18 cellular contexts compared by ENCODE assay signal in genomic region chr1:107626075-107626796, GRCh38.
A peak's percentile ranks its signal among the peaks of the same experiment; 100 is the strongest.
DNase-seq lines count a peak whose midpoint lies in the region; ATAC-seq and TF ChIP-seq lines count a peak whose summit lies in the region.
"Had no signal": no experiment of that assay in that cellular context is flagged by ENCODE, and none has a peak within 500 bp of the region (broad histone marks: within the 10 kb centered on the region; RNA-seq: fewer than 3 reads in every experiment).

No MANE protein-coding gene starts in this region.

- H2BK5ac ChIP-seq in mesenchymal stem cell (ENCODE audit: low read depth, low read length, poor library complexity, severe bottlenecking): no peak overlapping the region

- no peak overlapping the region for H3K4me2 ChIP-seq in mesenchymal stem cell (ENCODE audit: low read length, poor library complexity, severe bottlenecking)

- H3K4me3 ChIP-seq in mesenchymal stem cell (ENCODE audit: insufficient read depth in 1 of 2, low read depth in 1 of 2, low read length in 2 of 2): peak overlapping the region in 1 of 2 experiments; percentile 2
- no peak overlapping the region for H3K4me3 ChIP-seq in uterus
- no peak overlapping the region for H3K4me3 ChIP-seq in SJCRH30
- H3K4me3 ChIP-seq: Peyer's patch, psoas muscle had no signal

- H3K27me3 ChIP-seq in mesenchymal stem cell (ENCODE audit: control insufficient read depth in 1 of 2, insufficient read depth in 1 of 2, low read length in 2 of 2) (no peaks in the 10 kb centered on the region), uterus (no peaks in the 10 kb centered on the region), SJCRH30 (no peaks in the 10 kb centered on the region)
- H3K27me3 ChIP-seq: Peyer's patch had no signal

- H4K8ac ChIP-seq in mesenchymal stem cell (ENCODE audit: low read length): no peak overlapping the region

- H3K27ac ChIP-seq in mesenchymal stem cell (ENCODE audit: low read length, poor library complexity, severe bottlenecking) (no peak overlapping the region), uterus (peak overlapping the region; percentile 78 to 79), SJCRH30 (no peak overlapping the region)
- H3K27ac ChIP-seq: psoas muscle had no signal

- intact Hi-C loops in uterus (cut with DNase I; ENCODE audit: low total_unique reads): no loop called here

- ATAC-seq in GM19463 (IDR thresholded peaks at IDR 0.05; ENCODE audit: unreplicated experiment): peak; percentile 75
- ATAC-seq in HG03280 (IDR thresholded peaks at IDR 0.05; ENCODE audit: unreplicated experiment): no peak
- ATAC-seq: activated T-cell treated with anti-CD3 and anti-CD28 coated beads, Interleukin-2, amount 50 U/mL, for 4 hours; psoas muscle had no signal

- TF ChIP-seq POLR2A in uterus (IDR thresholded peaks at IDR 0.05): no peak

- DNase-seq in SK-N-DZ (ENCODE audit: low spot score): peak; percentile 40
- DNase-seq in mesenchymal stem cell: no peak
- peak in 1 of 2 donors; percentile 42 for DNase-seq in uterus
- no peak for DNase-seq in progenitor cell of endocrine pancreas (ENCODE audit: low spot score, unreplicated experiment)
- no peak for DNase-seq in SJCRH30
- DNase-seq: activated CD4-positive, alpha-beta T cell treated with anti-CD3 and anti-CD28 coated beads for 4 hours; activated T-cell treated with anti-CD3 and anti-CD28 coated beads, Interleukin-2, amount 50 U/mL, for 4 hours; amniotic stem cell; CD4-positive, alpha-beta T cell; dermis blood vessel endothelial cell; NCI-H1436; NCI-H510A treated with DMSO at 0.1 percent for 48 hours; Peyer's patch; psoas muscle had no signal

- WGBS in mesenchymal stem cell: 67% methylated on average over 1 of the region's 2 CpGs

- no peak overlapping the region for H3K4me3 Mint-ChIP-seq in progenitor cell of endocrine pancreas (ENCODE audit: low read depth)
- H3K4me3 Mint-ChIP-seq: activated T-cell treated with anti-CD3 and anti-CD28 coated beads, Interleukin-2, amount 50 U/mL, for 4 hours; CD4-positive, alpha-beta T cell; IgD-negative memory B cell; T-helper 1 cell treated with Interleukin-12 subunit alpha and Interleukin-12 subunit beta and Interleukin-4 antibody, amounts not matched to agents 30 μg/mL and 1 μg/mL, for 36 hours had no signal

- no peaks in the 10 kb centered on the region for H3K27me3 Mint-ChIP-seq in progenitor cell of endocrine pancreas
- H3K27me3 Mint-ChIP-seq: CD4-positive, alpha-beta T cell; IgD-negative memory B cell had no signal

- TF ChIP-seq CTCF in uterus (IDR thresholded peaks at IDR 0.05) (no peak), progenitor cell of endocrine pancreas (IDR thresholded peaks at IDR 0.05; ENCODE audit: unreplicated experiment) (no peak)

- no peak overlapping the region for H2BK12ac ChIP-seq in mesenchymal stem cell (ENCODE audit: low read length in 2 of 2)

- no peak overlapping the region for H2BK120ac ChIP-seq in mesenchymal stem cell (ENCODE audit: low read depth, low read length)

- no peaks in the 10 kb centered on the region for H3K9me3 ChIP-seq in mesenchymal stem cell (ENCODE audit: control insufficient read depth, low read length)
- no peaks in the 10 kb centered on the region for H3K9me3 ChIP-seq in uterus
- no peaks in the 10 kb centered on the region for H3K9me3 ChIP-seq in SJCRH30 (replicated peaks)
- H3K9me3 ChIP-seq: Peyer's patch, psoas muscle had no signal

- no peak overlapping the region for H3K27ac Mint-ChIP-seq in progenitor cell of endocrine pancreas
- H3K27ac Mint-ChIP-seq: CD4-positive, alpha-beta T cell; IgD-negative memory B cell; T-helper 1 cell treated with Interleukin-12 subunit alpha and Interleukin-12 subunit beta and Interleukin-4 antibody, amounts not matched to agents 30 μg/mL and 1 μg/mL, for 36 hours had no signal

- no peak overlapping the region for H2AK5ac ChIP-seq in mesenchymal stem cell (ENCODE audit: low read length, severe bottlenecking)

- H4K91ac ChIP-seq in mesenchymal stem cell (ENCODE audit: low read length): no peak overlapping the region

- no peaks in the 10 kb centered on the region for H3K9me3 Mint-ChIP-seq in progenitor cell of endocrine pancreas (ENCODE audit: low read depth)
- H3K9me3 Mint-ChIP-seq: activated T-cell treated with anti-CD3 and anti-CD28 coated beads, Interleukin-2, amount 50 U/mL, for 4 hours; CD4-positive, alpha-beta T cell; T-helper 1 cell treated with Interleukin-12 subunit alpha and Interleukin-12 subunit beta and Interleukin-4 antibody, amounts not matched to agents 30 μg/mL and 1 μg/mL, for 36 hours had no signal

- no peaks in the 10 kb centered on the region for H3K4me1 ChIP-seq in mesenchymal stem cell (ENCODE audit: control insufficient read depth, insufficient read depth, low read depth, low read length)
- H3K4me1 ChIP-seq in uterus: no peaks in the 10 kb centered on the region
- H3K4me1 ChIP-seq in SJCRH30: no peaks in the 10 kb centered on the region
- H3K4me1 ChIP-seq: Peyer's patch, psoas muscle had no signal

- H3K36me3 Mint-ChIP-seq in progenitor cell of endocrine pancreas (ENCODE audit: insufficient read depth): no peaks in the 10 kb centered on the region

- no peak overlapping the region for H3K18ac ChIP-seq in mesenchymal stem cell (ENCODE audit: low read depth in 1 of 2, low read length in 2 of 2)

- peaks cover 6% of the 10 kb centered on the region for H3K4me1 Mint-ChIP-seq in progenitor cell of endocrine pancreas (ENCODE audit: low read depth)

- no peaks in the 10 kb centered on the region for H3K79me1 ChIP-seq in mesenchymal stem cell (replicated peaks; ENCODE audit: low read length, poor library complexity, severe bottlenecking)

- peak overlapping the region; percentile 4 for H3K9ac ChIP-seq in mesenchymal stem cell (ENCODE audit: low read length)

- no peak overlapping the region for H3K4ac ChIP-seq in mesenchymal stem cell (ENCODE audit: low read depth in 1 of 2, low read length in 2 of 2)

- H2BK15ac ChIP-seq in mesenchymal stem cell (ENCODE audit: low read depth, poor library complexity, severe bottlenecking): no peak overlapping the region

- H3K23ac ChIP-seq in mesenchymal stem cell (ENCODE audit: low read length in 2 of 2): no peak overlapping the region

- H2AFZ ChIP-seq in mesenchymal stem cell (ENCODE audit: low read depth, low read length): no peak overlapping the region

- no peaks in the 10 kb centered on the region for H3K36me3 ChIP-seq in mesenchymal stem cell (ENCODE audit: control insufficient read depth in 1 of 2, insufficient read depth in 2 of 2, low read depth in 1 of 2, low read length in 2 of 2)
- H3K36me3 ChIP-seq in uterus: no peaks in the 10 kb centered on the region
- peaks cover 2% of the 10 kb centered on the region; the same call in 1 of the 2 replicates for H3K36me3 ChIP-seq in SJCRH30
- H3K36me3 ChIP-seq: Peyer's patch had no signal

- no peak overlapping the region for H3K14ac ChIP-seq in mesenchymal stem cell (ENCODE audit: low read length in 2 of 2)

Comparison
In these comparisons a context has a peak if more than half of its experiments do, and no peak if none do; other contexts are left out.
1. H3K27ac ChIP-seq: peak in uterus (2 of 2); none in mesenchymal stem cell (single experiment) and SJCRH30 (single experiment).